ENCODE assay signal across 1 cellular context in genomic region chr18:23596183-23596582, GRCh38.
TF ChIP-seq lines count a peak whose summit lies in the region.

No MANE protein-coding gene starts in this region.

TF ChIP-seq in WTC11, 78 proteins besides CTCF, POLR2A, EP300 and RAD21 (continued from another document):
- TF ChIP-seq ZNF281 (CRISPR knock-in tag; IDR thresholded peaks at IDR 0.05): no peak
- TF ChIP-seq ETV6 (CRISPR knock-in tag; IDR thresholded peaks at IDR 0.05): no peak
